ENCODE assay signal across 2 cellular contexts in genomic region chr11:86818466-86819282, GRCh38.
TF ChIP-seq lines count a peak whose summit lies in the region.

No MANE protein-coding gene starts in this region.

TF ChIP-seq in IMR-90, 13 proteins besides CTCF, POLR2A, EP300 and RAD21:
- TF ChIP-seq SMC3 (IDR thresholded peaks at IDR 0.05; ENCODE audit: low read depth, low read length) (peak; percentile 92), RCOR1 (IDR thresholded peaks at IDR 0.05; ENCODE audit: insufficient replicate concordance, low read length) (no peak)
TF ChIP-seq in IMR-90: peak in this region for 1.

TF ChIP-seq in liver, 16 proteins besides CTCF, POLR2A, EP300 and RAD21:
- TF ChIP-seq SP1 (IDR thresholded peaks at IDR 0.05), result no peak
- no peak for TF ChIP-seq FOXA2 (IDR thresholded peaks at IDR 0.05)
- no peak for TF ChIP-seq ZBTB33 (IDR thresholded peaks at IDR 0.05)
- TF ChIP-seq ATF3 (IDR thresholded peaks at IDR 0.05), result no peak
- no peak for TF ChIP-seq FOXA1 (IDR thresholded peaks at IDR 0.05)
- TF ChIP-seq HNF4A (conservative IDR thresholded peaks at IDR 0.05), result no peak
- TF ChIP-seq EGR1 (IDR thresholded peaks at IDR 0.05; ENCODE audit: low read depth in 2 of 2), result no peak
- TF ChIP-seq JUND (IDR thresholded peaks at IDR 0.05), result no peak
